8 cellular contexts compared by ENCODE assay signal in the genomic region with DNA sequence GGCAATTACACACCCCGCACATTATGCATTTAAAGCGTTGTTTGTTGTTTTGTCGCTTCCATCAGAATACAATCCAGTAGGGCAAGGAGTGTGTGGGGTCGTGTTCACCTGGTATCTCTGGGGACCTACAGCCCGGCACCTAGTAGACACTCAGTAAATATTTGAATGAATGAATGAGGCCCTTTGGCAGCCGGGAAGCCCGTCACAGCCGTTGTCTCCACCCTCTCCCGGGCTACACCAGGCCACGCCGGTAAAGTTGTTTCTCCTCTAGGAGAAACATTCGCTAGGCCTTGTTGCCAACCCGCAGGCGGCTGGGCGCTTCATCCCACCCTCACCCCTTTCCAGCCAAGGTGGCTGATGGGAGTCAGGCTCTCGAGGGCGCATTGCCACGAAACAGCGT. TPM values are rescaled to one million over a fixed set of nuclear protein-coding genes. Genes with fewer than 3 reads are reported as not detected.
DNase-seq lines count a peak whose midpoint lies in the region; ATAC-seq and TF ChIP-seq lines count a peak whose summit lies in the region.

No MANE protein-coding gene starts in this region.

- H3K27me3 ChIP-seq in WERI-Rb-1 (ENCODE audit: insufficient read depth, low read depth, severe bottlenecking) (no peaks in the 10 kb centered on the region), cardiac muscle cell (no peaks in the 10 kb centered on the region), rectal smooth muscle tissue (ENCODE audit: control insufficient read depth, insufficient read depth, low read length) (no peaks in the 10 kb centered on the region)

- peak; percentile 4 for ATAC-seq in HG03159 (IDR thresholded peaks at IDR 0.05; ENCODE audit: unreplicated experiment)

- H3K27me3 Mint-ChIP-seq in activated CD4-positive, alpha-beta T cell treated with anti-CD3 and anti-CD28 coated beads, Interleukin-2, amount 10 ng/mL, durations not matched to agents 24 days and 14 days = no peaks in the 10 kb centered on the region

- H3K9me3 ChIP-seq in WERI-Rb-1 (ENCODE audit: severe bottlenecking) = no peaks in the 10 kb centered on the region
- H3K9me3 ChIP-seq in cardiac muscle cell (ENCODE audit: low read depth) = no peaks in the 10 kb centered on the region

- H3K36me3 Mint-ChIP-seq in activated CD4-positive, alpha-beta T cell treated with anti-CD3 and anti-CD28 coated beads, Interleukin-2, amount 10 ng/mL, durations not matched to agents 24 days and 14 days (ENCODE audit: low read depth) = peaks cover 11% of the 10 kb centered on the region

- H3K27ac ChIP-seq in WERI-Rb-1 (peak overlapping the region; percentile 93), cardiac muscle cell (peak overlapping the region; percentile 92), rectal smooth muscle tissue (ENCODE audit: low read depth, low read length) (peak overlapping the region; percentile 97)

- no peak overlapping the region for H3K4me3 Mint-ChIP-seq in activated CD4-positive, alpha-beta T cell treated with anti-CD3 and anti-CD28 coated beads, Interleukin-2, amount 10 ng/mL, durations not matched to agents 24 days and 14 days

- no peaks in the 10 kb centered on the region for H3K9me3 Mint-ChIP-seq in activated CD4-positive, alpha-beta T cell treated with anti-CD3 and anti-CD28 coated beads, Interleukin-2, amount 10 ng/mL, durations not matched to agents 24 days and 14 days

- CTCF ChIA-PET in GM10248 (lab: Yijun Ruan, JAX) = interaction anchor here (1.0 to 6.6 kb wide), 11 partner anchors 8 to 616 kb away, joined by 3 to 71 read pairs (median 5); no protein-coding TSS in a partner anchor

- TF ChIP-seq CTCF in WERI-Rb-1 (IDR thresholded peaks at IDR 0.05; ENCODE audit: low read depth, low read length) (no peak), cardiac muscle cell (IDR thresholded peaks at IDR 0.05; ENCODE audit: low read depth, low read length) (no peak), GM10248 (IDR thresholded peaks at IDR 0.05; ENCODE audit: control extremely low read depth, extremely low read depth, low read depth, missing control alignments) (no peak)

- peaks cover 52% of the 10 kb centered on the region for H3K4me1 Mint-ChIP-seq in activated CD4-positive, alpha-beta T cell treated with anti-CD3 and anti-CD28 coated beads, Interleukin-2, amount 10 ng/mL, durations not matched to agents 24 days and 14 days

- POLR2A ChIA-PET in GM10248 (lab: Yijun Ruan, JAX) = interaction anchor here (0.6 kb wide), 1 partner anchor 39 kb away, joined by 3 read pairs; no protein-coding TSS in a partner anchor

- H3K4me1 ChIP-seq in cardiac muscle cell (ENCODE audit: low read depth) (peaks cover 9% of the 10 kb centered on the region), rectal smooth muscle tissue (ENCODE audit: control insufficient read depth, insufficient read depth, low read length) (peaks cover 17% of the 10 kb centered on the region)

- intact Hi-C loops in activated CD4-positive, alpha-beta T cell treated with anti-CD3 and anti-CD28 coated beads, Interleukin-2, amount 10 ng/mL, durations not matched to agents 24 days and 14 days (cut with micrococcal nuclease) = loop anchor here (1.0 to 10.0 kb wide), 7 partner anchors 13 to 1457 kb away; a partner anchor contains a TSS

- peak overlapping the region; percentile 83 for H3K4me3 ChIP-seq in WERI-Rb-1 (ENCODE audit: low read depth, low read length)
- H3K4me3 ChIP-seq in cardiac muscle cell = peak overlapping the region; percentile 55
- peak overlapping the region; percentile 92 for H3K4me3 ChIP-seq in rectal smooth muscle tissue (ENCODE audit: low read length)

- peak overlapping the region; percentile 70 for H3K9ac ChIP-seq in rectal smooth muscle tissue (ENCODE audit: low read length)

- H3K27ac Mint-ChIP-seq in activated CD4-positive, alpha-beta T cell treated with anti-CD3 and anti-CD28 coated beads, Interleukin-2, amount 10 ng/mL, durations not matched to agents 24 days and 14 days = peak overlapping the region; percentile 97

- H3K36me3 ChIP-seq in WERI-Rb-1 (peaks cover 4% of the 10 kb centered on the region; the same call in 1 of the 2 replicates), cardiac muscle cell (no peaks in the 10 kb centered on the region), rectal smooth muscle tissue (ENCODE audit: control insufficient read depth, insufficient read depth, low read length) (no peaks in the 10 kb centered on the region)

- no peak for DNase-seq in activated CD4-positive, alpha-beta T cell treated with anti-CD3 and anti-CD28 coated beads, Interleukin-2, amount 10 ng/mL, durations not matched to agents 24 days and 14 days
- no peak for DNase-seq in activated CD4-positive, alpha-beta T cell treated with anti-CD3 and anti-CD28 coated beads, Interleukin-2, amount 50 U/mL, for 1 hour
- DNase-seq in WERI-Rb-1 = peak; percentile 54
- no peak for DNase-seq in cardiac muscle cell (ENCODE audit: low read depth in 1 of 2, low spot score in 1 of 2)
- no peak for DNase-seq in GM10248 (ENCODE audit: extremely low spot score)
- no peak for DNase-seq in mucosa of gallbladder (ENCODE audit: low spot score)

RNA-seq across cellular contexts. Expression of a gene that starts 0.9 kb away (rescaled TPM):
- 29.3 and 29.9 TPM in 2 replicates for total RNA-seq in activated CD4-positive, alpha-beta T cell treated with anti-CD3 and anti-CD28 coated beads, Interleukin-2, amount 10 ng/mL, durations not matched to agents 24 days and 14 days
- 6.0 and 6.6 TPM in 2 replicates for total RNA-seq in cardiac muscle cell
- 3.9 and 4.4 TPM in 2 replicates for polyA plus RNA-seq in cardiac muscle cell
- 20.2 TPM for total RNA-seq in mucosa of gallbladder
